Comparison of ENCODE assay signal across 33 cellular contexts in genomic region chr2:229051798-229052197, GRCh38.
"Had no signal": no experiment of that assay in that cellular context is flagged by ENCODE, and none has a peak within 500 bp of the region (broad histone marks: within the 10 kb centered on the region; RNA-seq: fewer than 3 reads in every experiment).

No MANE protein-coding gene starts in this region.

- DNase-seq: Karpas-422, Kasumi-1, KG1, MG63, MM.1S, MV-4-11, NCI-H1048, NCI-H1092, NCI-H1092 treated with DMSO at 0.1 percent for 48 hours, NCI-H1105, NCI-H1105 treated with DMSO at 0.1 percent for 48 hours, NCI-H1417, NCI-H1417 treated with DMSO at 0.1 percent for 48 hours, NCI-H1436, NCI-H1436 treated with DMSO at 0.1 percent for 48 hours, NCI-H146, NCI-H1694, NCI-H1694 treated with DMSO at 0.1 percent for 48 hours, NCI-H187, NCI-H187 treated with DMSO at 0.1 percent for 48 hours, NCI-H1930, NCI-H2029, NCI-H2029 treated with DMSO at 0.1 percent for 48 hours, NCI-H2081, NCI-H2081 treated with DMSO at 0.1 percent for 48 hours, NCI-H2107, NCI-H2171, NCI-H2171 treated with DMSO at 0.1 percent for 48 hours, NCI-H2227 treated with DMSO at 0.1 percent for 48 hours, NCI-H226, NCI-H345, NCI-H446, NCI-H446 treated with DMSO at 0.1 percent for 48 hours had no signal
